Comparison of ENCODE assay signal across 8 cellular contexts in the genomic region with DNA sequence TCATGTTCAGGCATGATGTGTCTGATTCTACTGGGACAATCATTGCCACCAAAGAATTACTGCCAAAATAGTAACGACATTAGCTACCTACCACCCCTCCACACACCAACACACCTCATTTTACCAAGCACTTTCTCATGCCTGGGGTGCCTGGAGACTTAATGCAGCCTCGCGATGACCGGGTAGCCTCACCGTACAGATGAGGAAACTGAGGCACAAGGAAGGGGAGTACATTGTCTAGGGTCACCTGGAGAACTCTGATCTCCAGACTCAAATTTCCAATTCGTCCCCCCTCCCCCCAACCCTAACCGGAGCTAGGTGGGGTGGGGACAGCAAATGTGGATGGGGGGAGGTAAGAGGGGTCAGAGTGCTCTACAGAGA. TPM values are rescaled to one million over a fixed set of nuclear protein-coding genes. Genes with fewer than 3 reads are reported as not detected.
A peak's percentile ranks its signal among the peaks of the same experiment; 100 is the strongest.
DNase-seq lines count a peak whose midpoint lies in the region; ATAC-seq and TF ChIP-seq lines count a peak whose summit lies in the region.

No MANE protein-coding gene starts in this region.

- intact Hi-C loops in activated T-helper 1 cell treated with anti-CD3 and anti-CD28 coated beads, Interleukin-12 subunit alpha, Interleukin-12 subunit beta, Interleukin-2, Interleukin-4 antibody, amounts not matched to agents 30 ng/mL and 10 ng/mL and 1 ng/mL, durations not matched to agents 14 hours and 24 hours and 36 hours (cut with micrococcal nuclease) = loop anchor here (1.0 to 5.0 kb wide), 7 partner anchors 23 to 184 kb away; no protein-coding TSS in a partner anchor

- no peak overlapping the region for H3K27ac Mint-ChIP-seq in activated T-helper 1 cell treated with anti-CD3 and anti-CD28 coated beads, Interleukin-12 subunit alpha, Interleukin-12 subunit beta, Interleukin-2, Interleukin-4 antibody, amounts not matched to agents 30 ng/mL and 10 ng/mL and 1 ng/mL, durations not matched to agents 14 hours and 24 hours and 36 hours
- H3K27ac Mint-ChIP-seq in osteocyte (ENCODE audit: unreplicated experiment) = no peak overlapping the region

- no peaks in the 10 kb centered on the region for H3K36me3 Mint-ChIP-seq in activated T-helper 1 cell treated with anti-CD3 and anti-CD28 coated beads, Interleukin-12 subunit alpha, Interleukin-12 subunit beta, Interleukin-2, Interleukin-4 antibody, amounts not matched to agents 30 ng/mL and 10 ng/mL and 1 ng/mL, durations not matched to agents 14 hours and 24 hours and 36 hours (ENCODE audit: low read depth)
- H3K36me3 Mint-ChIP-seq in osteocyte (ENCODE audit: unreplicated experiment) = no peaks in the 10 kb centered on the region

- peaks cover 36% of the 10 kb centered on the region for H3K4me1 Mint-ChIP-seq in activated T-helper 1 cell treated with anti-CD3 and anti-CD28 coated beads, Interleukin-12 subunit alpha, Interleukin-12 subunit beta, Interleukin-2, Interleukin-4 antibody, amounts not matched to agents 30 ng/mL and 10 ng/mL and 1 ng/mL, durations not matched to agents 14 hours and 24 hours and 36 hours (ENCODE audit: low read depth)
- H3K4me1 Mint-ChIP-seq in osteocyte (ENCODE audit: unreplicated experiment) = peaks cover 22% of the 10 kb centered on the region

- peak; percentile 22 for ATAC-seq in GM19035 (IDR thresholded peaks at IDR 0.05; ENCODE audit: unreplicated experiment)
- peak; percentile 31 for ATAC-seq in HG02884 (IDR thresholded peaks at IDR 0.05; ENCODE audit: unreplicated experiment)

- H3K4me3 Mint-ChIP-seq in activated T-helper 1 cell treated with anti-CD3 and anti-CD28 coated beads, Interleukin-12 subunit alpha, Interleukin-12 subunit beta, Interleukin-2, Interleukin-4 antibody, amounts not matched to agents 30 ng/mL and 10 ng/mL and 1 ng/mL, durations not matched to agents 14 hours and 24 hours and 36 hours = peak overlapping the region; percentile 72
- peak overlapping the region; percentile 56 for H3K4me3 Mint-ChIP-seq in osteocyte (ENCODE audit: unreplicated experiment)

- no peak for TF ChIP-seq CTCF in osteocyte (IDR thresholded peaks at IDR 0.05)

- H3K27me3 Mint-ChIP-seq in activated T-helper 1 cell treated with anti-CD3 and anti-CD28 coated beads, Interleukin-12 subunit alpha, Interleukin-12 subunit beta, Interleukin-2, Interleukin-4 antibody, amounts not matched to agents 30 ng/mL and 10 ng/mL and 1 ng/mL, durations not matched to agents 14 hours and 24 hours and 36 hours (ENCODE audit: insufficient read depth) = peaks cover 53% of the 10 kb centered on the region
- H3K27me3 Mint-ChIP-seq in osteocyte (ENCODE audit: unreplicated experiment) = peaks cover 53% of the 10 kb centered on the region

- no peak overlapping the region for H3K27ac ChIP-seq in substantia nigra (ENCODE audit: low read depth, low read length, poor library complexity, severe bottlenecking)

- no peak for DNase-seq in activated T-helper 1 cell treated with anti-CD3 and anti-CD28 coated beads, Interleukin-12 subunit alpha, Interleukin-12 subunit beta, Interleukin-2, Interleukin-4 antibody, amounts not matched to agents 30 ng/mL and 10 ng/mL and 1 ng/mL, durations not matched to agents 14 hours and 24 hours and 36 hours (ENCODE audit: low spot score)
- DNase-seq in osteocyte (ENCODE audit: extremely low spot score, unreplicated experiment) (no peak), substantia nigra (lab: John Stamatoyannopoulos, UW) (no peak), NCI-H2081 (lab: John Stamatoyannopoulos, UW) (no peak), NCI-H345 (lab: John Stamatoyannopoulos, UW) (no peak), COR-L47 (lab: John Stamatoyannopoulos, UW) (no peak)

- no peaks in the 10 kb centered on the region for H3K9me3 Mint-ChIP-seq in activated T-helper 1 cell treated with anti-CD3 and anti-CD28 coated beads, Interleukin-12 subunit alpha, Interleukin-12 subunit beta, Interleukin-2, Interleukin-4 antibody, amounts not matched to agents 30 ng/mL and 10 ng/mL and 1 ng/mL, durations not matched to agents 14 hours and 24 hours and 36 hours
- no peaks in the 10 kb centered on the region for H3K9me3 Mint-ChIP-seq in osteocyte (ENCODE audit: unreplicated experiment)

RNA-seq across cellular contexts. Expression of gene RTN4RL2, which starts 2.7 kb away (rescaled TPM):
- 0.54 TPM in 1 of 2 replicates, not detected in the other for total RNA-seq in activated T-helper 1 cell treated with anti-CD3 and anti-CD28 coated beads, Interleukin-12 subunit alpha, Interleukin-12 subunit beta, Interleukin-2, Interleukin-4 antibody, amounts not matched to agents 30 ng/mL and 10 ng/mL and 1 ng/mL, durations not matched to agents 14 hours and 24 hours and 36 hours
- total RNA-seq in osteocyte = 0.81 and 0.84 TPM in 2 replicates

RNA-seq across cellular contexts. Expression of gene SLC43A3, which starts 30.7 kb away (rescaled TPM):
- total RNA-seq in activated T-helper 1 cell treated with anti-CD3 and anti-CD28 coated beads, Interleukin-12 subunit alpha, Interleukin-12 subunit beta, Interleukin-2, Interleukin-4 antibody, amounts not matched to agents 30 ng/mL and 10 ng/mL and 1 ng/mL, durations not matched to agents 14 hours and 24 hours and 36 hours = 181 and 184 TPM in 2 replicates
- 14.9 and 17.1 TPM in 2 replicates for total RNA-seq in osteocyte

RNA-seq across cellular contexts. Expression of gene SLC43A1, which starts 57.9 kb away (rescaled TPM):
- 29.1 and 30.3 TPM in 2 replicates for total RNA-seq in activated T-helper 1 cell treated with anti-CD3 and anti-CD28 coated beads, Interleukin-12 subunit alpha, Interleukin-12 subunit beta, Interleukin-2, Interleukin-4 antibody, amounts not matched to agents 30 ng/mL and 10 ng/mL and 1 ng/mL, durations not matched to agents 14 hours and 24 hours and 36 hours
- total RNA-seq in osteocyte = 14.3 and 16.2 TPM in 2 replicates

Comparison
In these comparisons a context has a peak if more than half of its experiments do, and no peak if none do; other contexts are left out.
1. RNA of gene SLC43A3, which starts 30.7 kb away (total RNA-seq): 181 to 184 TPM in activated T-helper 1 cell treated with anti-CD3 and anti-CD28 coated beads, Interleukin-12 subunit alpha, Interleukin-12 subunit beta, Interleukin-2, Interleukin-4 antibody, amounts not matched to agents 30 ng/mL and 10 ng/mL and 1 ng/mL, durations not matched to agents 14 hours and 24 hours and 36 hours; 14.9 to 17.1 TPM in osteocyte; every median in the first group is over 10 times any median in the second.